In the genomic region with DNA sequence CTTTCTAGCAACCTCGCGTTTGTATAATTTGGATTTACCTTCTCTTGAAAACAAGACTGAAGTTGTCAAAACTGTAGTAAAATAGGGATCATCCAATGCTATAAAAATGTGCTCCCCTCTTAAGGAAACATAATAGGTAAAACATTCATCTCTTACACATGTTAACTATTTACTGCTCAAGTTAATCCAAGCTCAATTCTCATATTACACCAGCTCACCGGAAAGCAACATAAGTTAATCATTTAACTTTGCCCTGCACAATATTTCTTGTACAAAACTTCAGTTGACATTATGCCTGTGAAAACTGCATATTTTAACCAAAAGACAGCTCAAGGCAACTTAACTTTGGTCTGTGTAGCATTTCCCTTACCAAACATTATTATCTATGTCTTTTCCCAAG, we compare ENCODE assay signal across 17 cellular contexts.
"Had no signal": no experiment of that assay in that cellular context is flagged by ENCODE, and none has a peak within 500 bp of the region (broad histone marks: within the 10 kb centered on the region; RNA-seq: fewer than 3 reads in every experiment).

No MANE protein-coding gene starts in this region.

- H3K27ac ChIP-seq: esophagus muscularis mucosa, psoas muscle, spleen, thoracic aorta, upper lobe of right lung had no signal

- H3K9me3 Mint-ChIP-seq: T-helper 2 cell treated with Interferon-gamma antibody and Interleukin-4, amounts not matched to agents 5 μg/mL and 100 μg/mL, for 36 hours had no signal

- H3K36me3 ChIP-seq: esophagus muscularis mucosa, spleen, thoracic aorta, upper lobe of right lung had no signal

- DNase-seq: activated CD4-positive, alpha-beta T cell treated with anti-CD3 and anti-CD28 coated beads for 36 hours; activated CD4-positive, alpha-beta T cell treated with anti-CD3 and anti-CD28 coated beads, Interleukin-2, amount 50 U/mL, for 48 hours; activated T-cell treated with anti-CD3 and anti-CD28 coated beads for 4 hours; amniotic stem cell; effector CD8-positive, alpha-beta T cell; islet precursor cell; mesendoderm; naive thymus-derived CD4-positive, alpha-beta T cell; psoas muscle; spleen; stimulated activated CD4-positive, alpha-beta T cell treated with anti-CD3 and anti-CD28 coated beads, Interleukin-4, amount 100 ng/mL, for 4 hours; upper lobe of right lung had no signal

- H3K4me1 ChIP-seq: esophagus muscularis mucosa, psoas muscle, spleen, upper lobe of right lung had no signal

- H3K27me3 ChIP-seq: esophagus muscularis mucosa, spleen, upper lobe of right lung had no signal

- H3K4me3 ChIP-seq: esophagus muscularis mucosa, psoas muscle, spleen, thoracic aorta, upper lobe of right lung had no signal

- H3K4me1 Mint-ChIP-seq: activated CD4-positive, alpha-beta T cell treated with anti-CD3 and anti-CD28 coated beads for 36 hours; naive thymus-derived CD4-positive, alpha-beta T cell; stimulated activated memory B cell treated with anti-CD40 and anti-IgM and Interleukin-4, amounts not matched to agents 10 μg/mL and 1 μg/mL and 100 μg/mL, for 72 hours had no signal

- H3K27me3 Mint-ChIP-seq: activated CD4-positive, alpha-beta T cell treated with anti-CD3 and anti-CD28 coated beads for 36 hours; activated naive CD8-positive, alpha-beta T cell; naive thymus-derived CD4-positive, alpha-beta T cell; stimulated activated memory B cell treated with anti-CD40 and anti-IgM and Interleukin-4, amounts not matched to agents 10 μg/mL and 1 μg/mL and 100 μg/mL, for 72 hours had no signal

- ATAC-seq: activated CD4-positive, alpha-beta T cell treated with anti-CD3 and anti-CD28 coated beads for 36 hours; naive thymus-derived CD4-positive, alpha-beta T cell; psoas muscle; stimulated activated memory B cell treated with anti-CD40 and anti-IgM and Interleukin-4, amounts not matched to agents 10 μg/mL and 1 μg/mL and 100 μg/mL, for 72 hours; upper lobe of right lung had no signal

- H3K4me3 Mint-ChIP-seq: activated CD4-positive, alpha-beta T cell treated with anti-CD3 and anti-CD28 coated beads for 36 hours; activated naive CD8-positive, alpha-beta T cell; naive thymus-derived CD4-positive, alpha-beta T cell; stimulated activated memory B cell treated with anti-CD40 and anti-IgM and Interleukin-4, amounts not matched to agents 10 μg/mL and 1 μg/mL and 100 μg/mL, for 72 hours; T-helper 2 cell treated with Interferon-gamma antibody and Interleukin-4, amounts not matched to agents 5 μg/mL and 100 μg/mL, for 36 hours had no signal

- H3K27ac Mint-ChIP-seq: activated CD4-positive, alpha-beta T cell treated with anti-CD3 and anti-CD28 coated beads for 36 hours; activated naive CD8-positive, alpha-beta T cell; naive thymus-derived CD4-positive, alpha-beta T cell; stimulated activated memory B cell treated with anti-CD40 and anti-IgM and Interleukin-4, amounts not matched to agents 10 μg/mL and 1 μg/mL and 100 μg/mL, for 72 hours; T-helper 2 cell treated with Interferon-gamma antibody and Interleukin-4, amounts not matched to agents 5 μg/mL and 100 μg/mL, for 36 hours had no signal

- H3K36me3 Mint-ChIP-seq: activated naive CD8-positive, alpha-beta T cell; naive thymus-derived CD4-positive, alpha-beta T cell; stimulated activated memory B cell treated with anti-CD40 and anti-IgM and Interleukin-4, amounts not matched to agents 10 μg/mL and 1 μg/mL and 100 μg/mL, for 72 hours had no signal
